ENCODE assay signal across 8 cellular contexts in genomic region chr5:141958113-141958512, GRCh38. TPM values are rescaled to one million over a fixed set of nuclear protein-coding genes. Genes with fewer than 3 reads are reported as not detected.
DNase-seq lines count a peak whose midpoint lies in the region; ATAC-seq and TF ChIP-seq lines count a peak whose summit lies in the region.

PCDH12 (minus strand) TSS chr5:141958202; CDS start chr5:141957851, 351 bp downstream.

- no peak for TF ChIP-seq CTCF in testis (IDR thresholded peaks at IDR 0.05)

- peaks cover 5% of the 10 kb centered on the region for H3K36me3 Mint-ChIP-seq in stimulated activated effector memory CD8-positive, alpha-beta T cell treated with anti-CD3 and anti-CD28 coated beads, Interleukin-12 subunit alpha, Interleukin-12 subunit beta, amount 100 ng/mL, for 72 hours

- H3K4me1 ChIP-seq in testis: peaks cover 6% of the 10 kb centered on the region

- H3K9me3 ChIP-seq in testis: no peaks in the 10 kb centered on the region

- peak within 1 kb of the TSS; percentile 82 for H3K27ac Mint-ChIP-seq in stimulated activated effector memory CD8-positive, alpha-beta T cell treated with anti-CD3 and anti-CD28 coated beads, Interleukin-12 subunit alpha, Interleukin-12 subunit beta, amount 100 ng/mL, for 72 hours

- no peak within 1 kb of the TSS for H3K27ac ChIP-seq in testis

- H3K4me1 Mint-ChIP-seq in stimulated activated effector memory CD8-positive, alpha-beta T cell treated with anti-CD3 and anti-CD28 coated beads, Interleukin-12 subunit alpha, Interleukin-12 subunit beta, amount 100 ng/mL, for 72 hours: peaks cover 39% of the 10 kb centered on the region

- WGBS in testis, 2 donors: 61 to 63% methylated on average over 7 of the region's 7 CpGs

- ATAC-seq in stimulated activated effector memory CD8-positive, alpha-beta T cell treated with anti-CD3 and anti-CD28 coated beads, Interleukin-12 subunit alpha, Interleukin-12 subunit beta, amount 100 ng/mL, for 72 hours: no peak
- ATAC-seq in HG03139 (IDR thresholded peaks at IDR 0.05; ENCODE audit: unreplicated experiment): no peak

- no peaks in the 10 kb centered on the region for H3K36me3 ChIP-seq in testis (ENCODE audit: low read depth, missing control alignments)

- TF ChIP-seq POLR2A in testis (IDR thresholded peaks at IDR 0.05): no peak

- no peaks in the 10 kb centered on the region for H3K9me3 Mint-ChIP-seq in stimulated activated effector memory CD8-positive, alpha-beta T cell treated with anti-CD3 and anti-CD28 coated beads, Interleukin-12 subunit alpha, Interleukin-12 subunit beta, amount 100 ng/mL, for 72 hours

- no peaks in the 10 kb centered on the region for H3K27me3 ChIP-seq in testis

- peak within 1 kb of the TSS; percentile 33 for H3K4me3 Mint-ChIP-seq in stimulated activated effector memory CD8-positive, alpha-beta T cell treated with anti-CD3 and anti-CD28 coated beads, Interleukin-12 subunit alpha, Interleukin-12 subunit beta, amount 100 ng/mL, for 72 hours

- peak; percentile 35 for DNase-seq in NCI-H82 (lab: John Stamatoyannopoulos, UW)
- DNase-seq in NCI-H82 treated with DMSO at 0.1 percent for 48 hours (lab: John Stamatoyannopoulos, UW; ENCODE audit: unreplicated experiment): no peak
- peak; percentile 33 for DNase-seq in SKM-1 treated with dmso at 0.1 percent for 144 hours (lab: John Stamatoyannopoulos, UW; ENCODE audit: unreplicated experiment)
- peak; percentile 54 for DNase-seq in foreskin melanocyte
- DNase-seq in stimulated activated effector memory CD8-positive, alpha-beta T cell treated with anti-CD3 and anti-CD28 coated beads, Interleukin-12 subunit alpha, Interleukin-12 subunit beta, amount 100 ng/mL, for 72 hours (ENCODE audit: low spot score in 2 of 2): no peak
- no peak for DNase-seq in testis
- no peak for DNase-seq in NCI-H526 (lab: John Stamatoyannopoulos, UW)

- intact Hi-C loops in testis (cut with DNase I; ENCODE audit: low total_unique reads): loop anchor here (10.0 kb wide), 1 partner anchor 73 kb away; no protein-coding TSS in a partner anchor

- no peak within 1 kb of the TSS for H3K4me3 ChIP-seq in testis

RNA-seq across cellular contexts. Expression of gene PCDH12, which starts in this region (rescaled TPM):
- 1 to 10 TPM in 1 of 2 donors, under 1 TPM in 1; 0.31 to 2.0 TPM for total RNA-seq in testis
- 1.6 TPM for polyA plus RNA-seq in testis (ENCODE audit: insufficient read depth, low read depth, low replicate concordance)

Comparison
In these comparisons a context has a peak if more than half of its experiments do, and no peak if none do; other contexts are left out.
1. DNase-seq: peak in NCI-H82 (single experiment), SKM-1 treated with dmso at 0.1 percent for 144 hours (single experiment) and foreskin melanocyte (single experiment); none in NCI-H82 treated with DMSO at 0.1 percent for 48 hours (single experiment), stimulated activated effector memory CD8-positive, alpha-beta T cell treated with anti-CD3 and anti-CD28 coated beads, Interleukin-12 subunit alpha, Interleukin-12 subunit beta, amount 100 ng/mL, for 72 hours (0 of 2), testis (single experiment) and NCI-H526 (0 of 2).